ENCODE assay signal across 8 cellular contexts in the genomic region with DNA sequence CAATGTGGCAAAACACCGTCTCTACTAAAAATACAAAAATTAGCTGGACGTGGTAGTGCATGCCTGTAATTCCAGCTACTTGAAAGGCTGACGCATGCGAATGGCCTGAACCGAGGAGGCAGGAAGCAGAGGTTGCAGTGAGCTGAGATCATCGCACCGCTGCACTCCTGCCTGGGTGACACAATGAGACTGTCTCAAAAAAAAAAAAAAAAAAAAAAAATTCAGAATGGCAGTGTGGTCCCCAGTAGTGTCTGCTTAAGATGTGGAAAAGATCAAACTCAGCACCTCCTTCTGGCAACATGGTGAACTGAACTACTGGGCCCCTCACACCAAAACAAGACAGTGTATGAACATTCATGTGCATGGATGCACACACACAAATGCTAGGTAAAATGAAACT. TPM values are rescaled to one million over a fixed set of nuclear protein-coding genes. Genes with fewer than 3 reads are reported as not detected.
DNase-seq lines count a peak whose midpoint lies in the region; ATAC-seq, FAIRE-seq and TF ChIP-seq lines count a peak whose summit lies in the region.

No MANE protein-coding gene starts in this region.

- no peak for TF ChIP-seq EP300 in GM12878 (IDR thresholded peaks at IDR 0.05; ENCODE audit: borderline replicate concordance in 1 of 2, control insufficient read depth in 1 of 2, low read depth in 2 of 2, low read length in 2 of 2)

- peaks cover 21% of the 10 kb centered on the region for H3K36me3 Mint-ChIP-seq in osteocyte (ENCODE audit: unreplicated experiment)

- no peak overlapping the region for H3K9ac ChIP-seq in GM12878 (ENCODE audit: control insufficient read depth, insufficient read depth, low read length)

- H3K27me3 Mint-ChIP-seq in osteocyte (ENCODE audit: unreplicated experiment): no peaks in the 10 kb centered on the region

- H3K4me3 ChIP-seq in Peyer's patch (no peak overlapping the region), GM12878 (no peak overlapping the region)

- no peaks in the 10 kb centered on the region for H4K20me1 ChIP-seq in GM12878 (ENCODE audit: control insufficient read depth, insufficient read depth)

- H3K9me3 ChIP-seq in Peyer's patch (no peaks in the 10 kb centered on the region), GM12878 (replicated peaks; ENCODE audit: control insufficient read depth, insufficient read depth, low read length) (no peaks in the 10 kb centered on the region)

- POLR2A ChIA-PET in GM12878 (lab: Charles Lee): no interaction called here

- no peak overlapping the region for H3K4me3 Mint-ChIP-seq in osteocyte (ENCODE audit: unreplicated experiment)

- SMC1A ChIA-PET in GM12878 (lab: Charles Lee; ENCODE audit: uncharacterized antibody, unreplicated experiment): interaction anchor here (1.1 to 5.9 kb wide), 4 partner anchors 10 to 163 kb away, joined by 3 to 44 read pairs (median 6); no protein-coding TSS in a partner anchor

- intact Hi-C loops in GM12878 (cut with micrococcal nuclease; ENCODE audit: unreplicated experiment): no loop called here

- no TSS peak for BruUV-seq in GM12878 (replicated peaks; lab: Mats Ljungman, UMichigan)

- H2AFZ ChIP-seq in GM12878 (ENCODE audit: control insufficient read depth, low read depth, low read length): no peak overlapping the region

- 77% methylated on average over 7 of the region's 7 CpGs for WGBS in GM12878 (ENCODE audit: insufficient coverage, insufficient replicate concordance, low lambda C conversion rate, missing lambda C conversion rate)

- peak; percentile 48 for ATAC-seq in GM12878
- no peak for ATAC-seq in HG03520 (IDR thresholded peaks at IDR 0.05; ENCODE audit: unreplicated experiment)
- no peak for ATAC-seq in GM18858 (IDR thresholded peaks at IDR 0.05; ENCODE audit: unreplicated experiment)

- TF ChIP-seq CTCF in Peyer's patch (IDR thresholded peaks at IDR 0.05) (no peak), GM12878 (IDR thresholded peaks at IDR 0.05 in 2 of 3, conservative IDR thresholded peaks at IDR 0.05 in 1 of 3; ENCODE audit: control insufficient read depth in 2 of 3, extremely low read depth in 1 of 3, insufficient read depth in 1 of 3, low read depth in 3 of 3, low read length in 3 of 3) (0 out of 6 replicates have a peak, but pooled peaks of 1 of the 3 experiments have one; percentile 20), osteocyte (IDR thresholded peaks at IDR 0.05) (peak; percentile 40)

- no peak for TF ChIP-seq POLR2A in Peyer's patch (IDR thresholded peaks at IDR 0.05)
- no peak for TF ChIP-seq POLR2A in GM12878 (IDR thresholded peaks at IDR 0.05; ENCODE audit: low read depth, low read length)

- H3K4me1 Mint-ChIP-seq in osteocyte (ENCODE audit: unreplicated experiment): peaks cover 32% of the 10 kb centered on the region

- no peaks in the 10 kb centered on the region for H3K79me2 ChIP-seq in GM12878 (ENCODE audit: control insufficient read depth, insufficient read depth, low read length)

- H3K27ac ChIP-seq in Peyer's patch (peak overlapping the region in 2 of 4 donors; percentile 6 to 71), GM12878 (ENCODE audit: control insufficient read depth, insufficient read depth) (no peak overlapping the region)

- no peaks in the 10 kb centered on the region for H3K36me3 ChIP-seq in Peyer's patch
- peaks cover 3 to 5% of the 10 kb centered on the region in 2 experiments for H3K36me3 ChIP-seq in GM12878 (ENCODE audit: control insufficient read depth in 2 of 2, insufficient read depth in 2 of 2, low read length in 1 of 2)

- in situ Hi-C loops in GM12878 (cut with MboI): no loop called here

- H3K4me1 ChIP-seq in Peyer's patch (peaks cover 0 to 5% (median 0%) of the 10 kb centered on the region in 4 donors), GM12878 (ENCODE audit: control insufficient read depth, insufficient read depth, low read length) (0 out of 2 replicates have a peak, but pooled peaks cover 4% of the 10 kb centered on the region)

- no peaks in the 10 kb centered on the region for H3K9me3 Mint-ChIP-seq in osteocyte (ENCODE audit: unreplicated experiment)

- 0 out of 2 replicates have a peak, but pooled peaks have one; percentile 7 for TF ChIP-seq RAD21 in GM12878 (IDR thresholded peaks at IDR 0.05; ENCODE audit: insufficient read depth, low read depth, low read length)

- peak overlapping the region; percentile 71 for H3K27ac Mint-ChIP-seq in osteocyte (ENCODE audit: unreplicated experiment)

- no peaks in the 10 kb centered on the region for H3K27me3 ChIP-seq in Peyer's patch
- no peaks in the 10 kb centered on the region for H3K27me3 ChIP-seq in GM12878 (replicated peaks in 1 of 2; ENCODE audit: control insufficient read depth in 2 of 2, insufficient read depth in 2 of 2, low read length in 1 of 2)

- RAD21 ChIA-PET in GM12878 (lab: Charles Lee; ENCODE audit: unreplicated experiment): interaction anchor here (0.9 to 3.5 kb wide), 3 partner anchors 12 to 88 kb away, joined by 3 to 14 read pairs (median 5); no protein-coding TSS in a partner anchor

- CTCF ChIA-PET in GM12878 (lab: Yijun Ruan, JAX): interaction anchor here (0.6 to 7.3 kb wide), 4 partner anchors 10 to 23 kb away, joined by 3 to 64 read pairs (median 4); no protein-coding TSS in a partner anchor

- H3K4me2 ChIP-seq in GM12878 (ENCODE audit: control insufficient read depth, insufficient read depth): no peak overlapping the region

- no peak for FAIRE-seq in GM12878 (lab: Jason Lieb, UNC)

- DNase-seq in EH (ENCODE audit: low read depth): peak; percentile 85
- DNase-seq in Peyer's patch: peak in 2 of 3 donors; percentile 28 to 51
- DNase-seq in GM12878 (ENCODE audit: low read depth, low spot score): no peak
- no peak for DNase-seq in osteocyte (ENCODE audit: extremely low spot score, unreplicated experiment)
- no peak for DNase-seq in LoVo (ENCODE audit: low spot score)
- no peak for DNase-seq in DMS153 treated with DMSO at 0.1 percent for 48 hours (lab: John Stamatoyannopoulos, UW; ENCODE audit: unreplicated experiment)

TF ChIP-seq in GM12878, 131 proteins besides CTCF, POLR2A, EP300 and RAD21 (continues in another document):
- TF ChIP-seq ATF7 (IDR thresholded peaks at IDR 0.05; ENCODE audit: low read depth): no peak
- TF ChIP-seq, protein P1, sequence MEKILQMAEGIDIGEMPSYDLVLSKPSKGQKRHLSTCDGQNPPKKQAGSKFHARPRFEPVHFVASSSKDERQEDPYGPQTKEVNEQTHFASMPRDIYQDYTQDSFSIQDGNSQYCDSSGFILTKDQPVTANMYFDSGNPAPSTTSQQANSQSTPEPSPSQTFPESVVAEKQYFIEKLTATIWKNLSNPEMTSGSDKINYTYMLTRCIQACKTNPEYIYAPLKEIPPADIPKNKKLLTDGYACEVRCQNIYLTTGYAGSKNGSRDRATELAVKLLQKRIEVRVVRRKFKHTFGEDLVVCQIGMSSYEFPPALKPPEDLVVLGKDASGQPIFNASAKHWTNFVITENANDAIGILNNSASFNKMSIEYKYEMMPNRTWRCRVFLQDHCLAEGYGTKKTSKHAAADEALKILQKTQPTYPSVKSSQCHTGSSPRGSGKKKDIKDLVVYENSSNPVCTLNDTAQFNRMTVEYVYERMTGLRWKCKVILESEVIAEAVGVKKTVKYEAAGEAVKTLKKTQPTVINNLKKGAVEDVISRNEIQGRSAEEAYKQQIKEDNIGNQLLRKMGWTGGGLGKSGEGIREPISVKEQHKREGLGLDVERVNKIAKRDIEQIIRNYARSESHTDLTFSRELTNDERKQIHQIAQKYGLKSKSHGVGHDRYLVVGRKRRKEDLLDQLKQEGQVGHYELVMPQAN (conservative IDR thresholded peaks at IDR 0.05): no peak
- TF ChIP-seq CBX5 (IDR thresholded peaks at IDR 0.05; ENCODE audit: low read depth): no peak
- TF ChIP-seq PAX5 (IDR thresholded peaks at IDR 0.05; ENCODE audit: borderline replicate concordance, low read depth, low read length): no peak
- no peak for TF ChIP-seq PML (IDR thresholded peaks at IDR 0.05; ENCODE audit: low read length)
- TF ChIP-seq RAD51 (IDR thresholded peaks at IDR 0.05): no peak

RNA-seq across cellular contexts. Expression of gene SMS, which starts 32.2 kb away (rescaled TPM):
- 10 to 100 TPM; 28.2 to 38.0 (median 30.1) TPM for total RNA-seq in Peyer's patch
- total RNA-seq in GM12878 (2013; cell fraction: nucleolus; rRNA removed): 14.5 and 16.3 TPM in 2 replicates
- 115 and 118 TPM in 2 replicates for total RNA-seq in GM12878 (2014; rRNA removed)
- 138 and 140 TPM in 2 replicates for total RNA-seq in GM12878 (2014; rRNA removed; fragmentation: Illumina TruSeq; extraction: Trizol)
- 113 and 114 TPM in 2 replicates for total RNA-seq in GM12878 (2021)
- polyA plus RNA-seq in GM12878 (2011; ENCODE audit: low read depth): 40.8 TPM
- 75.4 and 123 TPM in 2 replicates for polyA plus RNA-seq in GM12878 (2011; rRNA removed)
- polyA plus RNA-seq in GM12878 (2011; cell fraction: cytosol; rRNA removed): 46.2 and 47.4 TPM in 2 replicates
- polyA plus RNA-seq in GM12878 (2011; cell fraction: nucleus; rRNA removed): 28.2 and 32.5 TPM in 2 replicates
- polyA plus RNA-seq in GM12878 (2012): 69.5 and 75.1 TPM in 2 replicates
- 138 and 169 TPM in 2 replicates for polyA plus RNA-seq in GM12878 (2014; fragmentation: Illumina TruSeq; extraction: Trizol)
- 10 to 100 TPM; 55.8 to 87.2 TPM for polyA plus RNA-seq in GM12878 (2014; fragmentation: Nextera tagmentation; extraction: Ambion mirVana)
- polyA plus RNA-seq in GM12878 (2014; rRNA removed): 82.8 and 91.8 TPM in 2 replicates
- polyA plus RNA-seq in GM12878 (2016; fragmentation: Nextera tagmentation; extraction: Ambion mirVana): 100 to 1,000 TPM; 155 to 156 TPM
- 29.4 and 29.6 TPM in 2 replicates for polyA minus RNA-seq in GM12878 (2011; rRNA and poly(A)+ RNA removed)
- polyA minus RNA-seq in GM12878 (2011; cell fraction: cytosol; rRNA and poly(A)+ RNA removed): 35.0 and 44.4 TPM in 2 replicates
- polyA minus RNA-seq in GM12878 (2011; cell fraction: nucleus; rRNA and poly(A)+ RNA removed): 8.1 and 12.8 TPM in 2 replicates
- 91.4 and 94.5 TPM in 2 replicates for total RNA-seq in osteocyte

RNA-seq across cellular contexts. Expression of gene PHEX, which starts 59.4 kb away (rescaled TPM):
- total RNA-seq in Peyer's patch (10 to 100 TPM in 1 of 4 donors, 1 to 10 TPM in 2, not detected in 1; 2.4 to 20.7 (median 8.7) TPM), GM12878 (2014; rRNA removed) (1.0 and 1.1 TPM in 2 replicates), GM12878 (2014; rRNA removed; fragmentation: Illumina TruSeq; extraction: Trizol) (0.85 and 0.88 TPM in 2 replicates), GM12878 (2021) (0.56 TPM in 2 replicates), osteocyte (1.4 and 1.6 TPM in 2 replicates)
- total RNA-seq in GM12878 (2013; cell fraction: nucleolus; rRNA removed): 20.4 and 28.3 TPM in 2 replicates
- polyA plus RNA-seq in GM12878 (2011; ENCODE audit: low read depth): 0.04 TPM
- polyA plus RNA-seq in GM12878 (2011; rRNA removed) (97.2 and 103 TPM in 2 replicates), GM12878 (2014; fragmentation: Illumina TruSeq; extraction: Trizol) (0.46 and 0.73 TPM in 2 replicates), GM12878 (2014; fragmentation: Nextera tagmentation; extraction: Ambion mirVana) (under 1 TPM; 0.33 to 0.53 TPM), GM12878 (2014; rRNA removed) (0.24 and 0.63 TPM in 2 replicates), GM12878 (2016; fragmentation: Nextera tagmentation; extraction: Ambion mirVana) (under 1 TPM; 0.12 to 0.14 TPM)
- 66.0 and 82.4 TPM in 2 replicates for polyA plus RNA-seq in GM12878 (2011; cell fraction: cytosol; rRNA removed)
- polyA plus RNA-seq in GM12878 (2011; cell fraction: nucleus; rRNA removed): 94.9 and 105 TPM in 2 replicates
- 0.03 and 0.06 TPM in 2 replicates for polyA plus RNA-seq in GM12878 (2012)
- polyA minus RNA-seq in GM12878 (2011; rRNA and poly(A)+ RNA removed): 292 and 342 TPM in 2 replicates
- polyA minus RNA-seq in GM12878 (2011; cell fraction: cytosol; rRNA and poly(A)+ RNA removed): 41.1 and 57.5 TPM in 2 replicates
- polyA minus RNA-seq in GM12878 (2011; cell fraction: nucleus; rRNA and poly(A)+ RNA removed): 259 and 287 TPM in 2 replicates

Comparison
In these comparisons a context has a peak if more than half of its experiments do, and no peak if none do; other contexts are left out.
1. DNase-seq: peak in EH (single experiment) and Peyer's patch (2 of 3); none in GM12878 (single experiment), osteocyte (single experiment), LoVo (single experiment) and DMS153 treated with DMSO at 0.1 percent for 48 hours (single experiment).